Comparison of ENCODE assay signal across 8 cellular contexts in genomic region chr3:77039606-77040553, GRCh38. TPM values are rescaled to one million over a fixed set of nuclear protein-coding genes. Genes with fewer than 3 reads are reported as not detected.
A peak's percentile ranks its signal among the peaks of the same experiment; 100 is the strongest.
DNase-seq lines count a peak whose midpoint lies in the region; ATAC-seq and TF ChIP-seq lines count a peak whose summit lies in the region.

Gene ROBO2 (plus strand): TSS chr3:77040099. CDS start chr3:77040786, 687 bp downstream.

- H3K27ac Mint-ChIP-seq in nephron: peak within 1 kb of the TSS; percentile 56 to 89 (median 79)

- CTCF ChIA-PET in GM10248 (lab: Yijun Ruan, JAX): no interaction called here

- H3K27me3 Mint-ChIP-seq in nephron (ENCODE audit: low read depth): no peaks in the 10 kb centered on the region

- H3K4me1 Mint-ChIP-seq in nephron: peaks cover 10% of the 10 kb centered on the region

- peak within 1 kb of the TSS; percentile 87 to 97 (median 91) for H3K4me3 Mint-ChIP-seq in nephron

- no peak for TF ChIP-seq CTCF in epithelial cell of proximal tubule (conservative IDR thresholded peaks at IDR 0.05; ENCODE audit: low read depth, low read length)
- no peak for TF ChIP-seq CTCF in nephron (IDR thresholded peaks at IDR 0.05; ENCODE audit: unreplicated experiment in 3 of 3)
- TF ChIP-seq CTCF in GM10248 (IDR thresholded peaks at IDR 0.05; ENCODE audit: control extremely low read depth, extremely low read depth, low read depth, missing control alignments): no peak

- no peaks in the 10 kb centered on the region for H3K36me3 Mint-ChIP-seq in nephron (ENCODE audit: low read depth)

- H3K9me3 Mint-ChIP-seq in nephron: no peaks in the 10 kb centered on the region

- H3K4me3 ChIP-seq in GM08714 (ENCODE audit: low read length): peak within 1 kb of the TSS; percentile 23; the same call in 1 of the 2 replicates
- peak within 1 kb of the TSS; percentile 45 for H3K4me3 ChIP-seq in epithelial cell of proximal tubule (ENCODE audit: low read depth, low read length)

- ATAC-seq in HG03354 (IDR thresholded peaks at IDR 0.05; ENCODE audit: poor library complexity, severe bottlenecking, unreplicated experiment) (no peak), GM19035 (IDR thresholded peaks at IDR 0.05; ENCODE audit: unreplicated experiment) (no peak)

- POLR2A ChIA-PET in GM10248 (lab: Yijun Ruan, JAX): no interaction called here

- DNase-seq in NCI-H82 treated with DMSO at 0.1 percent for 48 hours (lab: John Stamatoyannopoulos, UW; ENCODE audit: unreplicated experiment): peak; percentile 59
- DNase-seq in epithelial cell of proximal tubule (ENCODE audit: low read depth): no peak
- no peak for DNase-seq in GM10248 (ENCODE audit: extremely low spot score)
- no peak for DNase-seq in RPMI8226

RNA-seq across cellular contexts. Expression of gene ROBO2, which starts in this region (rescaled TPM):
- total RNA-seq in epithelial cell of proximal tubule: 0.07 and 0.52 TPM in 2 replicates
